Comparison of ENCODE assay signal across 8 cellular contexts in genomic region chr12:25959069-25959961, GRCh38. TPM values are rescaled to one million over a fixed set of nuclear protein-coding genes. Genes with fewer than 3 reads are reported as not detected.
DNase-seq lines count a peak whose midpoint lies in the region; ATAC-seq, FAIRE-seq and TF ChIP-seq lines count a peak whose summit lies in the region.

No MANE protein-coding gene starts in this region.

- peak; percentile 25 to 50 for ATAC-seq in left cardiac atrium
- ATAC-seq in pancreas = peak; percentile 39 to 67 (median 52)
- no peak for ATAC-seq in HG03342 (IDR thresholded peaks at IDR 0.05; ENCODE audit: unreplicated experiment)
- no peak for ATAC-seq in HG03280 (IDR thresholded peaks at IDR 0.05; ENCODE audit: unreplicated experiment)

- H3K4me3 ChIP-seq in H7 (ENCODE audit: insufficient read depth, low read depth, low read length) (peak overlapping the region; percentile 63), ascending aorta (peak overlapping the region; percentile 79 to 92), pancreas (peak overlapping the region; percentile 56 to 87 (median 74))

- WGBS in pancreas, 2 donors = 0% methylated on average over 45 to 57 of the region's 57 CpGs

- no peaks in the 10 kb centered on the region; the same call in 1 of the 2 replicates for H3K36me3 ChIP-seq in H7 (replicated peaks; ENCODE audit: control insufficient read depth, insufficient read depth, low read length)
- no peaks in the 10 kb centered on the region for H3K36me3 ChIP-seq in ascending aorta
- H3K36me3 ChIP-seq in pancreas = no peaks in the 10 kb centered on the region

- intact Hi-C loops in ascending aorta (cut with DNase I) = loop anchor here (2.0 to 10.0 kb wide), 8 partner anchors 38 to 705 kb away; partner anchors contain the start of genes KRAS and SSPN
- intact Hi-C loops in left cardiac atrium (cut with DNase I) = loop anchor here (2.0 to 10.0 kb wide), 4 partner anchors 51 to 375 kb away; no protein-coding TSS in a partner anchor
- intact Hi-C loops in pancreas (cut with DNase I) = no loop called here

- H3K27ac ChIP-seq in ascending aorta = peak overlapping the region; percentile 95 to 99
- peak overlapping the region; percentile 40 to 83 (median 77) for H3K27ac ChIP-seq in pancreas

- peak; percentile 63 for DNase-seq in DMS114 treated with DMSO at 0.1 percent for 48 hours (lab: John Stamatoyannopoulos, UW; ENCODE audit: unreplicated experiment)
- DNase-seq in H7 = peak; percentile 33
- peak; percentile 27 to 61 for DNase-seq in NCI-H526 (lab: John Stamatoyannopoulos, UW)
- DNase-seq in ascending aorta (ENCODE audit: low spot score in 2 of 2) = peak in 1 of 2 donors; percentile 86
- peak; percentile 72 for DNase-seq in left cardiac atrium
- peak; percentile 48 to 84 (median 62) for DNase-seq in pancreas

- H3K27me3 ChIP-seq in H7 (ENCODE audit: control insufficient read depth, insufficient read depth, low read length) = no peaks in the 10 kb centered on the region
- no peaks in the 10 kb centered on the region for H3K27me3 ChIP-seq in ascending aorta
- no peaks in the 10 kb centered on the region for H3K27me3 ChIP-seq in pancreas

- TF ChIP-seq CTCF in ascending aorta (IDR thresholded peaks at IDR 0.05) (peak in 1 of 3 experiments; percentile 23), pancreas (IDR thresholded peaks at IDR 0.05) (no peak)

- peaks cover 3 to 37% of the 10 kb centered on the region in 2 donors for H3K4me1 ChIP-seq in ascending aorta
- H3K4me1 ChIP-seq in pancreas = no peaks in the 10 kb centered on the region

- no peaks in the 10 kb centered on the region for H3K9me3 ChIP-seq in ascending aorta
- no peaks in the 10 kb centered on the region for H3K9me3 ChIP-seq in pancreas

- no peak for FAIRE-seq in pancreas (lab: Jason Lieb, UNC)

RNA-seq across cellular contexts. Expression of gene RASSF8, which starts 0.8 kb away (rescaled TPM):
- 22.9 and 34.3 TPM in 2 replicates for total RNA-seq in H7 (2014; rRNA removed; shearing (Covaris generic))
- 92.1 TPM for total RNA-seq in ascending aorta
- 10 to 100 TPM; 60.0 to 81.4 TPM for total RNA-seq in left cardiac atrium
- 10 to 100 TPM in 3 of 6 donors, 1 to 10 TPM in 3; 6.3 to 25.0 (median 10.5) TPM for total RNA-seq in pancreas
- 1 to 10 TPM; 4.3 TPM for polyA plus RNA-seq in pancreas

Comparison
In these comparisons a context has a peak if more than half of its experiments do, and no peak if none do; other contexts are left out.
1. ATAC-seq: peak in left cardiac atrium (2 of 2) and pancreas (4 of 4); none in HG03342 (single experiment) and HG03280 (single experiment).
2. intact Hi-C loops: an anchor here in ascending aorta (2.0 to 10.0 kb wide) and left cardiac atrium (2.0 to 10.0 kb wide); none called in pancreas.
3. Peak in every context shown above with its lines, with median percentiles within 50 percentile points of each other: H3K4me3 ChIP-seq.